8 cellular contexts compared by ENCODE assay signal in genomic region chr2:172427256-172427989, GRCh38. TPM values are rescaled to one million over a fixed set of nuclear protein-coding genes. Genes with fewer than 3 reads are reported as not detected.
DNase-seq lines count a peak whose midpoint lies in the region; ATAC-seq and TF ChIP-seq lines count a peak whose summit lies in the region.

Gene ITGA6 (plus strand): TSS chr2:172427586.

- CTCF ChIA-PET in A673 (lab: Charles Lee) = interaction anchor here (0.5 to 1.4 kb wide), 4 partner anchors 16 to 252 kb away, joined by 3 to 4 read pairs (median 3); no protein-coding TSS in a partner anchor
- CTCF ChIA-PET in activated CD4-positive, alpha-beta T cell treated with anti-CD3 and anti-CD28 coated beads for 36 hours (lab: Charles Lee) = interaction anchor here (0.7 to 23.1 kb wide), 4 partner anchors 13 to 35 kb away, joined by 3 to 405 read pairs (median 74); no protein-coding TSS in a partner anchor

- H3K27me3 Mint-ChIP-seq in activated CD4-positive, alpha-beta T cell treated with anti-CD3 and anti-CD28 coated beads for 36 hours = peaks cover 2% of the 10 kb centered on the region

- DNase-seq in A673 (ENCODE audit: low spot score) = peak; percentile 56
- peak; percentile 73 for DNase-seq in NCI-H2196 (lab: John Stamatoyannopoulos, UW; ENCODE audit: unreplicated experiment)
- DNase-seq in activated CD4-positive, alpha-beta T cell treated with anti-CD3 and anti-CD28 coated beads for 36 hours = peak; percentile 85
- DNase-seq in cerebellum (ENCODE audit: low spot score) = peak; percentile 15
- DNase-seq in kidney glomerular epithelial cell (lab: John Stamatoyannopoulos, UW) = peak; percentile 45
- DNase-seq in stimulated activated CD4-positive, alpha-beta T cell treated with anti-CD3 and anti-CD28 coated beads, Interleukin-15, amount 100 ng/mL, for 1 hour (ENCODE audit: low read depth in 1 of 2, low spot score in 1 of 2) = peak; percentile 57 to 73

- no peaks in the 10 kb centered on the region for H3K36me3 Mint-ChIP-seq in activated CD4-positive, alpha-beta T cell treated with anti-CD3 and anti-CD28 coated beads for 36 hours (ENCODE audit: low read depth)

- peak within 1 kb of the TSS; percentile 66 for H3K4me3 ChIP-seq in A673 (ENCODE audit: low read depth, low read length, poor library complexity, severe bottlenecking)

- H3K36me3 ChIP-seq in A673 (ENCODE audit: insufficient read depth, low read length, poor library complexity, severe bottlenecking) = no peaks in the 10 kb centered on the region

- peak within 1 kb of the TSS; percentile 80 for H3K4me3 Mint-ChIP-seq in activated CD4-positive, alpha-beta T cell treated with anti-CD3 and anti-CD28 coated beads for 36 hours

- BruUV-seq in A673 (replicated peaks; lab: Mats Ljungman, UMichigan) = no TSS peak

- H3K9me3 ChIP-seq in A673 (ENCODE audit: low read depth, low read length, poor library complexity, severe bottlenecking) = no peaks in the 10 kb centered on the region

- peak; percentile 49 for ATAC-seq in GM19397 (IDR thresholded peaks at IDR 0.05; ENCODE audit: unreplicated experiment)
- ATAC-seq in activated CD4-positive, alpha-beta T cell treated with anti-CD3 and anti-CD28 coated beads for 36 hours = peak; percentile 59
- ATAC-seq in HG03520 (IDR thresholded peaks at IDR 0.05; ENCODE audit: unreplicated experiment) = no peak

- H3K4me1 ChIP-seq in A673 (ENCODE audit: insufficient read depth, low read length, poor library complexity, severe bottlenecking) = peaks cover 17% of the 10 kb centered on the region

- peak within 1 kb of the TSS; percentile 73 for H3K27ac Mint-ChIP-seq in activated CD4-positive, alpha-beta T cell treated with anti-CD3 and anti-CD28 coated beads for 36 hours

- H3K9me3 Mint-ChIP-seq in activated CD4-positive, alpha-beta T cell treated with anti-CD3 and anti-CD28 coated beads for 36 hours (ENCODE audit: low read depth) = no peaks in the 10 kb centered on the region

- POLR2A ChIA-PET in A673 (lab: Charles Lee; ENCODE audit: low non-redundant PET) = no interaction called here
- POLR2A ChIA-PET in activated CD4-positive, alpha-beta T cell treated with anti-CD3 and anti-CD28 coated beads for 36 hours (lab: Charles Lee) = interaction anchor here (0.6 to 1.4 kb wide), 5 partner anchors 11 to 42 kb away, joined by 3 to 4 read pairs (median 4); no protein-coding TSS in a partner anchor

- no peak within 1 kb of the TSS for H3K27ac ChIP-seq in A673 (ENCODE audit: low read depth, low read length, poor library complexity, severe bottlenecking)

- H3K27me3 ChIP-seq in A673 (replicated peaks; ENCODE audit: insufficient read depth, low read depth, low read length, poor library complexity) = peaks cover 12% of the 10 kb centered on the region

- TF ChIP-seq CTCF in A673 (conservative IDR thresholded peaks at IDR 0.05; ENCODE audit: low read depth, low read length) = peak; percentile 19; the same call in 1 of the 2 replicates

- H3K4me1 Mint-ChIP-seq in activated CD4-positive, alpha-beta T cell treated with anti-CD3 and anti-CD28 coated beads for 36 hours = peaks cover 79% of the 10 kb centered on the region

- intact Hi-C loops in A673 (cut with micrococcal nuclease; ENCODE audit: unreplicated experiment) = no loop called here
- intact Hi-C loops in activated CD4-positive, alpha-beta T cell treated with anti-CD3 and anti-CD28 coated beads for 36 hours (cut with DNase I, micrococcal nuclease) = loop anchor here (1.0 to 5.0 kb wide), 4 partner anchors 35 to 1500 kb away; partner anchors contain the start of genes DLX2 (in 1 of the 2), GORASP2 (in 1 of the 2) and PDK1 (in 1 of the 2)

RNA-seq across cellular contexts. Expression of gene ITGA6, which starts in this region (rescaled TPM):
- total RNA-seq in A673 (2021) = 7.7 and 10.7 TPM in 2 replicates
- 1 to 10 TPM; 7.8 to 7.9 TPM for total RNA-seq in activated CD4-positive, alpha-beta T cell treated with anti-CD3 and anti-CD28 coated beads for 36 hours
- 30.9 TPM for total RNA-seq in cerebellum

Comparison
In these comparisons a context has a peak if more than half of its experiments do, and no peak if none do; other contexts are left out.
1. DNase-seq: peak in every context shown above with its lines; median percentile 85 in activated CD4-positive, alpha-beta T cell treated with anti-CD3 and anti-CD28 coated beads for 36 hours; 73 in NCI-H2196; 65 in stimulated activated CD4-positive, alpha-beta T cell treated with anti-CD3 and anti-CD28 coated beads, Interleukin-15, amount 100 ng/mL, for 1 hour; 56 in A673; 45 in kidney glomerular epithelial cell; 15 in cerebellum.